Comparison of ENCODE assay signal across 8 cellular contexts in genomic region chr22:46737105-46737975, GRCh38. TPM values are rescaled to one million over a fixed set of nuclear protein-coding genes. Genes with fewer than 3 reads are reported as not detected.
DNase-seq lines count a peak whose midpoint lies in the region; TF ChIP-seq lines count a peak whose summit lies in the region.

No MANE protein-coding gene starts in this region.

- H3K4me3 ChIP-seq in A673 (ENCODE audit: low read depth, low read length, poor library complexity, severe bottlenecking) (peak overlapping the region; percentile 99), LNCaP clone FGC (ENCODE audit: low read depth, low read length) (peak overlapping the region; percentile 25), epithelial cell of esophagus (ENCODE audit: low read length) (peak overlapping the region; percentile 56), mucosa of stomach (ENCODE audit: low read length) (no peak overlapping the region), tibial artery (peak overlapping the region; percentile 60 to 85)

- TSS peak; percentile 27 for BruUV-seq in A673 (replicated peaks; lab: Mats Ljungman, UMichigan)

- DNase-seq in A673 (ENCODE audit: low spot score) (peak; percentile 56), GM19238 (ENCODE audit: insufficient read length, low spot score) (peak; percentile 71), LNCaP clone FGC (ENCODE audit: low read depth) (no peak), epithelial cell of esophagus (ENCODE audit: low read depth) (peak; percentile 36), tibial artery (peak in 1 of 2 donors; percentile 38), NCI-H1105 (lab: John Stamatoyannopoulos, UW) (no peak)
- peak in 2 of 3 experiments; percentile 29 to 35 for DNase-seq in activated CD8-positive, alpha-beta memory T cell treated with anti-CD3 and anti-CD28 coated beads for 48 hours (ENCODE audit: low read depth in 2 of 3, low spot score in 2 of 3)

- POLR2A ChIA-PET in A673 (lab: Charles Lee; ENCODE audit: low non-redundant PET), result no interaction called here

- H3K36me3 ChIP-seq in A673 (ENCODE audit: insufficient read depth, low read length, poor library complexity, severe bottlenecking) (no peaks in the 10 kb centered on the region), mucosa of stomach (ENCODE audit: control insufficient read depth, insufficient read depth, low read length) (no peaks in the 10 kb centered on the region), tibial artery (no peaks in the 10 kb centered on the region)

- H3K27ac ChIP-seq in A673 (ENCODE audit: low read depth, low read length, poor library complexity, severe bottlenecking) (peak overlapping the region; percentile 93), tibial artery (peak overlapping the region; percentile 82 to 92)

- CTCF ChIA-PET in A673 (lab: Charles Lee), result no interaction called here

- intact Hi-C loops in A673 (cut with micrococcal nuclease; ENCODE audit: unreplicated experiment), result no loop called here
- intact Hi-C loops in tibial artery (cut with DNase I; ENCODE audit: low total_unique reads), result no loop called here

- TF ChIP-seq CTCF in A673 (conservative IDR thresholded peaks at IDR 0.05; ENCODE audit: low read depth, low read length) (no peak), LNCaP clone FGC (IDR thresholded peaks at IDR 0.05; ENCODE audit: control insufficient read depth, extremely low read depth, insufficient read depth) (no peak), epithelial cell of esophagus (IDR thresholded peaks at IDR 0.05; ENCODE audit: insufficient read depth, low read depth, low read length, missing control alignments) (no peak), tibial artery (IDR thresholded peaks at IDR 0.05) (no peak)

- H3K4me1 ChIP-seq in A673 (ENCODE audit: insufficient read depth, low read length, poor library complexity, severe bottlenecking) (peaks cover 21% of the 10 kb centered on the region), mucosa of stomach (ENCODE audit: control insufficient read depth, insufficient read depth, low read length) (peaks cover 64% of the 10 kb centered on the region), tibial artery (peaks cover 6 to 51% (median 45%) of the 10 kb centered on the region in 4 donors)

- H3K9me3 ChIP-seq in A673 (ENCODE audit: low read depth, low read length, poor library complexity, severe bottlenecking), result no peaks in the 10 kb centered on the region
- H3K9me3 ChIP-seq in mucosa of stomach (ENCODE audit: control insufficient read depth, low read length), result no peaks in the 10 kb centered on the region
- H3K9me3 ChIP-seq in tibial artery, result no peaks in the 10 kb centered on the region

- H3K27me3 ChIP-seq in A673 (replicated peaks; ENCODE audit: insufficient read depth, low read depth, low read length, poor library complexity), result no peaks in the 10 kb centered on the region
- H3K27me3 ChIP-seq in mucosa of stomach (ENCODE audit: control insufficient read depth, insufficient read depth, low read length), result no peaks in the 10 kb centered on the region
- H3K27me3 ChIP-seq in tibial artery, result no peaks in the 10 kb centered on the region

- peak overlapping the region; percentile 64 for H3K9ac ChIP-seq in mucosa of stomach (ENCODE audit: low read length)

RNA-seq across cellular contexts. Expression of gene CERK, which starts 0.7 kb away (rescaled TPM):
- 55.6 and 58.8 TPM in 2 replicates for total RNA-seq in A673 (2021)

RNA-seq across cellular contexts. Expression of gene TBC1D22A, which starts 25.1 kb away (rescaled TPM):
- 22.5 and 23.5 TPM in 2 replicates for total RNA-seq in A673 (2021)

Comparison
In these comparisons a context has a peak if more than half of its experiments do, and no peak if none do; other contexts are left out.
1. DNase-seq: peak in A673 (single experiment), GM19238 (single experiment), activated CD8-positive, alpha-beta memory T cell treated with anti-CD3 and anti-CD28 coated beads for 48 hours (2 of 3) and epithelial cell of esophagus (single experiment); none in LNCaP clone FGC (single experiment) and NCI-H1105 (single experiment).